In genomic region chr3:107939621-107940236, GRCh38 we compare ENCODE assay signal across 15 cellular contexts.
A peak's percentile ranks its signal among the peaks of the same experiment; 100 is the strongest.
DNase-seq lines count a peak whose midpoint lies in the region; ATAC-seq and TF ChIP-seq lines count a peak whose summit lies in the region.
"Had no signal": no experiment of that assay in that cellular context is flagged by ENCODE, and none has a peak within 500 bp of the region (broad histone marks: within the 10 kb centered on the region; RNA-seq: fewer than 3 reads in every experiment).

No MANE protein-coding gene starts in this region.

- H4K8ac ChIP-seq in neuronal stem cell (ENCODE audit: low read depth, low read length): no peak overlapping the region

- POLR2A ChIA-PET in Caco-2 (lab: Charles Lee): no interaction called here

- H3K79me1 ChIP-seq in neuronal stem cell (ENCODE audit: low read depth, low read length): no peaks in the 10 kb centered on the region

- H3K9me2 ChIP-seq in GM23248 (ENCODE audit: insufficient read depth): no peaks in the 10 kb centered on the region

- no peak overlapping the region for H4K91ac ChIP-seq in neuronal stem cell (ENCODE audit: low read depth, low read length, poor library complexity)

- peaks cover 6% of the 10 kb centered on the region for H3F3A ChIP-seq in GM23248 (ENCODE audit: insufficient read depth)

- no peak for ATAC-seq in DND-41 (ENCODE audit: insufficient read depth, low read depth)
- ATAC-seq: Panc1 had no signal

- no peaks in the 10 kb centered on the region for H3K9me3 ChIP-seq in DND-41 (ENCODE audit: insufficient read depth, low read length, severe bottlenecking)
- no peaks in the 10 kb centered on the region for H3K9me3 ChIP-seq in ectodermal cell (ENCODE audit: control insufficient read depth, low read length)
- no peaks in the 10 kb centered on the region for H3K9me3 ChIP-seq in neuronal stem cell (replicated peaks in 1 of 2; ENCODE audit: control insufficient read depth in 2 of 2, insufficient read depth in 1 of 2, low read depth in 1 of 2, low read length in 2 of 2)
- no peaks in the 10 kb centered on the region for H3K9me3 ChIP-seq in Caco-2
- no peaks in the 10 kb centered on the region for H3K9me3 ChIP-seq in GM23248 (ENCODE audit: low read depth)
- H3K9me3 ChIP-seq: HAP-1 had no signal

- H3K36me3 ChIP-seq in DND-41 (ENCODE audit: insufficient read depth, low read length) (no peaks in the 10 kb centered on the region), ectodermal cell (ENCODE audit: control insufficient read depth, insufficient read depth, low read length) (no peaks in the 10 kb centered on the region), neuronal stem cell (replicated peaks in 1 of 2; ENCODE audit: control insufficient read depth in 2 of 2, insufficient read depth in 2 of 2, low read length in 2 of 2) (no peaks in the 10 kb centered on the region), Caco-2 (ENCODE audit: control insufficient read depth, insufficient read depth, low read length) (no peaks in the 10 kb centered on the region), GM23248 (ENCODE audit: low read depth) (no peaks in the 10 kb centered on the region)
- H3K36me3 ChIP-seq: HAP-1 had no signal

- CTCF ChIA-PET in Caco-2 (lab: Charles Lee): no interaction called here

- no peak overlapping the region for H2BK5ac ChIP-seq in neuronal stem cell (ENCODE audit: low read length)

- 0 out of 2 replicates have a peak overlapping the region, but pooled peaks have one; percentile 6 for H2AFZ ChIP-seq in DND-41 (ENCODE audit: low read depth, low read length)
- H2AFZ ChIP-seq in neuronal stem cell (ENCODE audit: low read length): peak overlapping the region; percentile 69
- no peak overlapping the region for H2AFZ ChIP-seq in GM23248

- no peak overlapping the region for H3K27ac ChIP-seq in DND-41 (ENCODE audit: low read length)
- H3K27ac ChIP-seq in ectodermal cell (ENCODE audit: insufficient read depth, low read depth, low read length, poor library complexity, severe bottlenecking): peak overlapping the region; percentile 22
- H3K27ac ChIP-seq in neuronal stem cell (replicated peaks; ENCODE audit: low read length): no peak overlapping the region
- H3K27ac ChIP-seq in GM23248: no peak overlapping the region

- H3K9ac ChIP-seq in DND-41 (ENCODE audit: low read depth, low read length) (no peak overlapping the region), neuronal stem cell (ENCODE audit: low read depth, low read length, poor library complexity) (no peak overlapping the region), GM23248 (no peak overlapping the region)

- H3K4me2 ChIP-seq in DND-41 (ENCODE audit: insufficient read depth, low read length) (no peak overlapping the region), neuronal stem cell (ENCODE audit: insufficient read depth, low read length, poor library complexity, severe bottlenecking) (no peak overlapping the region), GM23248 (ENCODE audit: unreplicated experiment) (no peak overlapping the region)

- no peaks in the 10 kb centered on the region for H3K79me2 ChIP-seq in DND-41 (ENCODE audit: insufficient read depth, low read length)
- no peaks in the 10 kb centered on the region for H3K79me2 ChIP-seq in GM23248 (ENCODE audit: insufficient read depth)

- H3K9me3 Mint-ChIP-seq in Caco-2 (ENCODE audit: unreplicated experiment): peaks cover 10% of the 10 kb centered on the region

- H3K4me1 ChIP-seq in DND-41 (ENCODE audit: insufficient read depth, low read length) (no peaks in the 10 kb centered on the region), ectodermal cell (ENCODE audit: control insufficient read depth, insufficient read depth, low read length) (peaks cover 6% of the 10 kb centered on the region), neuronal stem cell (ENCODE audit: control insufficient read depth in 2 of 2, insufficient read depth in 1 of 2, low read depth in 1 of 2, low read length in 2 of 2) (peaks cover 6 to 8% of the 10 kb centered on the region in 2 donors), Caco-2 (no peaks in the 10 kb centered on the region), GM23248 (ENCODE audit: insufficient read depth) (peaks cover 30% of the 10 kb centered on the region)
- H3K4me1 ChIP-seq: HAP-1 had no signal

- in situ Hi-C loops in GM23248 (cut with MboI): no loop called here

- no peak overlapping the region for H3K4ac ChIP-seq in neuronal stem cell (ENCODE audit: low read length)

- H3K18ac ChIP-seq in neuronal stem cell (ENCODE audit: low read length): no peak overlapping the region

- no TSS peak for BruUV-seq in Caco-2 (replicated peaks; lab: Mats Ljungman, UMichigan)

- H2BK15ac ChIP-seq in neuronal stem cell (ENCODE audit: low read length): no peak overlapping the region

- H4K20me1 ChIP-seq in DND-41 (ENCODE audit: insufficient read depth, low read length) (no peaks in the 10 kb centered on the region), GM23248 (ENCODE audit: insufficient read depth) (no peaks in the 10 kb centered on the region)

- H3K23ac ChIP-seq in neuronal stem cell (ENCODE audit: low read depth, low read length, poor library complexity): no peak overlapping the region

- peaks cover 7% of the 10 kb centered on the region for H3K4me1 Mint-ChIP-seq in Caco-2 (ENCODE audit: low read depth, unreplicated experiment)

- H3K27me3 ChIP-seq in DND-41 (ENCODE audit: insufficient read depth, low read length, poor library complexity): no peaks in the 10 kb centered on the region
- no peaks in the 10 kb centered on the region for H3K27me3 ChIP-seq in ectodermal cell (ENCODE audit: control insufficient read depth, insufficient read depth, low read length, poor library complexity, severe bottlenecking)
- no peaks in the 10 kb centered on the region for H3K27me3 ChIP-seq in neuronal stem cell (ENCODE audit: control insufficient read depth in 3 of 3, insufficient read depth in 3 of 3, low read depth in 1 of 3, low read length in 3 of 3)
- no peaks in the 10 kb centered on the region; the same call in 1 of the 2 replicates for H3K27me3 ChIP-seq in Caco-2 (replicated peaks; ENCODE audit: control insufficient read depth, insufficient read depth, low read length)
- H3K27me3 ChIP-seq in GM23248 (replicated peaks; ENCODE audit: insufficient read depth): no peaks in the 10 kb centered on the region

- 79 to 90% methylated on average over 6 of the region's 6 CpGs for WGBS in ectodermal cell, 2 experiments
- WGBS in neuronal stem cell (ENCODE audit: extremely low coverage in 2 of 2, insufficient read length in 2 of 2, insufficient replicate concordance in 1 of 2), 2 donors: no CpG with 5 or more reads among the region's 6 CpGs
- WGBS in GM23248 (ENCODE audit: low coverage in 1 of 2, low lambda C conversion rate in 2 of 2, missing lambda C conversion rate in 2 of 2), 2 experiments: 66 to 70% methylated on average over 6 of the region's 6 CpGs

- no peak overlapping the region for H3K27ac Mint-ChIP-seq in Caco-2 (ENCODE audit: unreplicated experiment)

- H3K36me3 Mint-ChIP-seq in Caco-2 (ENCODE audit: insufficient read depth, unreplicated experiment): no peaks in the 10 kb centered on the region

- intact Hi-C loops in Caco-2 (cut with micrococcal nuclease; ENCODE audit: unreplicated experiment): loop anchor here (5.0 kb wide), 3 partner anchors 83 to 468 kb away; no protein-coding TSS in a partner anchor

- no peak overlapping the region for H2AK5ac ChIP-seq in neuronal stem cell (ENCODE audit: low read depth, low read length)

- no peak overlapping the region for H2BK120ac ChIP-seq in neuronal stem cell (ENCODE audit: low read depth, low read length)

- no peak overlapping the region for H2BK12ac ChIP-seq in neuronal stem cell (ENCODE audit: low read length)

- no peaks in the 10 kb centered on the region for H3K27me3 Mint-ChIP-seq in Caco-2 (ENCODE audit: insufficient read depth, unreplicated experiment)

- no peak overlapping the region for H3K14ac ChIP-seq in neuronal stem cell (ENCODE audit: low read length)

- no peak for TF ChIP-seq CTCF in DND-41 (IDR thresholded peaks at IDR 0.05; ENCODE audit: borderline replicate concordance, extremely low read depth, low read length, poor library complexity, severe bottlenecking)
- no peak for TF ChIP-seq CTCF in Caco-2 (IDR thresholded peaks at IDR 0.05; ENCODE audit: insufficient read depth in 1 of 2, low read depth in 1 of 2, low read length in 1 of 2, severe bottlenecking in 1 of 2, unreplicated experiment in 1 of 2)

- DNase-seq in DND-41 (no peak), NCI-H146 (lab: John Stamatoyannopoulos, UW) (peak; percentile 58), neuronal stem cell (ENCODE audit: low spot score) (no peak), EL (no peak), Caco-2 (no peak), GM23248 (no peak)
- DNase-seq: COR-L47, DMS153, IMR-90, Karpas-422, NCI-H2029, NCI-H446 treated with DMSO at 0.1 percent for 48 hours had no signal

- H3K4me3 Mint-ChIP-seq in Caco-2 (ENCODE audit: unreplicated experiment): no peak overlapping the region

- H3K4me3 ChIP-seq in DND-41 (ENCODE audit: low read depth in 1 of 2, low read length in 2 of 2) (no peak overlapping the region), ectodermal cell (ENCODE audit: insufficient read depth, low read depth, low read length) (no peak overlapping the region), neuronal stem cell (ENCODE audit: low read length in 2 of 2) (no peak overlapping the region), Caco-2 (ENCODE audit: low read depth, low read length) (no peak overlapping the region), GM23248 (no peak overlapping the region)
- H3K4me3 ChIP-seq: HAP-1 had no signal
